18 cellular contexts compared by ENCODE assay signal in genomic region chr1:55947446-55947845, GRCh38.
DNase-seq lines count a peak whose midpoint lies in the region; ATAC-seq, FAIRE-seq and TF ChIP-seq lines count a peak whose summit lies in the region.
"Had no signal": no experiment of that assay in that cellular context is flagged by ENCODE, and none has a peak within 500 bp of the region (broad histone marks: within the 10 kb centered on the region; RNA-seq: fewer than 3 reads in every experiment).

No MANE protein-coding gene starts in this region.

- H3K4me3 ChIP-seq in DND-41 (ENCODE audit: low read depth in 1 of 2, low read length in 2 of 2) (no peak overlapping the region), K562 (no peak overlapping the region), neural progenitor cell (no peak overlapping the region)
- H3K4me3 ChIP-seq: A549, BLaER1, GM23248, HAP-1 had no signal

- H3K9me3 Mint-ChIP-seq in neural progenitor cell, result no peaks in the 10 kb centered on the region

- no peaks in the 10 kb centered on the region for H3K27me3 Mint-ChIP-seq in neural progenitor cell (ENCODE audit: insufficient read depth, low read depth)

- H2AFZ ChIP-seq in DND-41 (ENCODE audit: low read depth, low read length), result peak overlapping the region; percentile 56; the same call in 1 of the 2 replicates
- H2AFZ ChIP-seq in K562 (ENCODE audit: low read depth, low read length), result no peak overlapping the region
- no peak overlapping the region for H2AFZ ChIP-seq in neural progenitor cell (replicated peaks)
- H2AFZ ChIP-seq: GM23248 had no signal

- intact Hi-C loops in K562 (cut with micrococcal nuclease), result no loop called here

- TF ChIP-seq EP300 in K562 (IDR thresholded peaks at IDR 0.05; ENCODE audit: low read length), result no peak

- H3K9me1 ChIP-seq in K562 (ENCODE audit: control insufficient read depth, insufficient read depth, low read length), result no peaks in the 10 kb centered on the region

- H3K36me3 ChIP-seq in DND-41 (ENCODE audit: insufficient read depth, low read length), result no peaks in the 10 kb centered on the region
- no peaks in the 10 kb centered on the region for H3K36me3 ChIP-seq in K562 (ENCODE audit: control insufficient read depth, insufficient read depth, low read length)
- H3K36me3 ChIP-seq in neural progenitor cell, result no peaks in the 10 kb centered on the region
- H3K36me3 ChIP-seq: BLaER1, HAP-1 had no signal

- CTCF ChIA-PET in K562 (lab: Yijun Ruan, JAX; ENCODE audit: low intra/inter-chr PET ratio), result no interaction called here

- no peaks in the 10 kb centered on the region for H3K36me3 Mint-ChIP-seq in neural progenitor cell
- H3K36me3 Mint-ChIP-seq: CD14-positive monocyte; CD4-positive, alpha-beta memory T cell had no signal

- H3K4me1 ChIP-seq in DND-41 (ENCODE audit: insufficient read depth, low read length), result peaks cover 11% of the 10 kb centered on the region
- H3K4me1 ChIP-seq in K562 (replicated peaks in 1 of 2; ENCODE audit: control insufficient read depth in 2 of 2, insufficient read depth in 2 of 2, low read length in 2 of 2), result no peaks in the 10 kb centered on the region
- peaks cover 4% of the 10 kb centered on the region for H3K4me1 ChIP-seq in neural progenitor cell
- H3K4me1 ChIP-seq: A549, BLaER1, HAP-1 had no signal

- H3K27ac ChIP-seq in DND-41 (ENCODE audit: low read length), result no peak overlapping the region
- no peak overlapping the region for H3K27ac ChIP-seq in K562 (ENCODE audit: extremely low read depth, low read depth, low read length)
- no peak overlapping the region for H3K27ac ChIP-seq in neural progenitor cell
- H3K27ac ChIP-seq: 22Rv1, A549, BLaER1, GM23248 had no signal

- H3K27me3 ChIP-seq in DND-41 (ENCODE audit: insufficient read depth, low read length, poor library complexity) (no peaks in the 10 kb centered on the region), K562 (ENCODE audit: control insufficient read depth in 2 of 2, insufficient read depth in 2 of 2, low read length in 2 of 2) (no peaks in the 10 kb centered on the region), neural progenitor cell (no peaks in the 10 kb centered on the region)
- H3K27me3 ChIP-seq: BLaER1 had no signal

- TF ChIP-seq POLR2A in K562 (conservative IDR thresholded peaks at IDR 0.05), result no peak

- no TSS peak for BruUV-seq in K562 (replicated peaks; lab: Mats Ljungman, UMichigan)

- H3K79me2 ChIP-seq in DND-41 (ENCODE audit: insufficient read depth, low read length) (no peaks in the 10 kb centered on the region), K562 (ENCODE audit: control insufficient read depth, insufficient read depth, low read length) (no peaks in the 10 kb centered on the region), neural progenitor cell (ENCODE audit: low read depth) (no peaks in the 10 kb centered on the region)

- H3K4me2 ChIP-seq in DND-41 (ENCODE audit: insufficient read depth, low read length) (no peak overlapping the region), K562 (ENCODE audit: insufficient read depth, low read length) (no peak overlapping the region), neural progenitor cell (no peak overlapping the region)
- H3K4me2 ChIP-seq: A549, BLaER1 had no signal

- no peaks in the 10 kb centered on the region for H3K4me1 Mint-ChIP-seq in neural progenitor cell
- H3K4me1 Mint-ChIP-seq: CD14-positive monocyte; CD4-positive, alpha-beta memory T cell had no signal

- no peak overlapping the region for H3K27ac Mint-ChIP-seq in neural progenitor cell
- H3K27ac Mint-ChIP-seq: CD14-positive monocyte; CD4-positive, alpha-beta memory T cell had no signal

- 0% methylated on average over 1 of the region's 1 CpG for WGBS in K562 (ENCODE audit: insufficient coverage, low coverage, missing lambda C conversion rate)

- H3K9ac ChIP-seq in DND-41 (ENCODE audit: low read depth, low read length), result no peak overlapping the region
- no peak overlapping the region for H3K9ac ChIP-seq in K562 (ENCODE audit: insufficient read depth in 1 of 2, low read depth in 2 of 2, low read length in 2 of 2)
- no peak overlapping the region for H3K9ac ChIP-seq in neural progenitor cell
- H3K9ac ChIP-seq: BLaER1, GM23248 had no signal

- no peak for TF ChIP-seq CTCF in DND-41 (IDR thresholded peaks at IDR 0.05; ENCODE audit: borderline replicate concordance, extremely low read depth, low read length, poor library complexity, severe bottlenecking)
- no peak for TF ChIP-seq CTCF in K562 (IDR thresholded peaks at IDR 0.05 in 2 of 3, conservative IDR thresholded peaks at IDR 0.05 in 1 of 3; ENCODE audit: insufficient read depth in 2 of 3, low read depth in 1 of 3, low read length in 3 of 3)
- no peak for TF ChIP-seq CTCF in neural progenitor cell (IDR thresholded peaks at IDR 0.05)

- peak; percentile 47; the same call in 1 of the 3 replicates for ATAC-seq in DND-41 (ENCODE audit: insufficient read depth, low read depth)
- no peak for ATAC-seq in K562
- ATAC-seq: A549 had no signal

- H3F3A ChIP-seq in neural progenitor cell (ENCODE audit: low read depth), result no peaks in the 10 kb centered on the region

- FAIRE-seq in K562 (lab: Jason Lieb, UNC), result no peak
- FAIRE-seq: A549, G401.6, GM12891, GM19239 had no signal

- POLR2A ChIA-PET in K562 (lab: Yijun Ruan, JAX), result no interaction called here

- H3K4me3 Mint-ChIP-seq in neural progenitor cell, result no peak overlapping the region
- H3K4me3 Mint-ChIP-seq: CD14-positive monocyte; CD4-positive, alpha-beta memory T cell had no signal

- DNase-seq in NCI-H2107 treated with DMSO at 0.1 percent for 48 hours (lab: John Stamatoyannopoulos, UW; ENCODE audit: unreplicated experiment) (peak; percentile 5), NCI-H2107 (lab: John Stamatoyannopoulos, UW) (no peak), DND-41 (no peak), K562 (ENCODE audit: extremely low read depth in 1 of 4, low spot score in 3 of 4) (no peak), OCI-M2 (lab: John Stamatoyannopoulos, UW; ENCODE audit: unreplicated experiment) (no peak), DMS79 (lab: John Stamatoyannopoulos, UW) (no peak), neural progenitor cell (ENCODE audit: low spot score) (no peak)
- DNase-seq: Calu3; CD4-positive, alpha-beta memory T cell; GM23248 had no signal

- no peak for TF ChIP-seq RAD21 in K562 (CRISPR knock-in tag; conservative IDR thresholded peaks at IDR 0.05 in 1 of 2, IDR thresholded peaks at IDR 0.05 in 1 of 2)

- in situ Hi-C loops in K562 (cut with MboI), result no loop called here

- H3K9me3 ChIP-seq in DND-41 (ENCODE audit: insufficient read depth, low read length, severe bottlenecking) (no peaks in the 10 kb centered on the region), K562 (replicated peaks; ENCODE audit: control insufficient read depth, insufficient read depth, low read depth, low read length) (no peaks in the 10 kb centered on the region), neural progenitor cell (ENCODE audit: low read depth) (no peaks in the 10 kb centered on the region)
- H3K9me3 ChIP-seq: A549, HAP-1 had no signal

- no peaks in the 10 kb centered on the region for H4K20me1 ChIP-seq in DND-41 (ENCODE audit: insufficient read depth, low read length)
- no peaks in the 10 kb centered on the region for H4K20me1 ChIP-seq in K562 (replicated peaks; ENCODE audit: control insufficient read depth, insufficient read depth, low read length)
- H4K20me1 ChIP-seq in neural progenitor cell (ENCODE audit: low read depth), result no peaks in the 10 kb centered on the region
- H4K20me1 ChIP-seq: BLaER1 had no signal

TF ChIP-seq in K562, 482 proteins besides CTCF, POLR2A, EP300 and RAD21:
- TF ChIP-seq ATF4 (CRISPR knock-in tag; IDR thresholded peaks at IDR 0.05) (peak; percentile 77), SMARCA5 (IDR thresholded peaks at IDR 0.05) (no peak)
